ENCODE assay signal across 25 cellular contexts in the genomic region with DNA sequence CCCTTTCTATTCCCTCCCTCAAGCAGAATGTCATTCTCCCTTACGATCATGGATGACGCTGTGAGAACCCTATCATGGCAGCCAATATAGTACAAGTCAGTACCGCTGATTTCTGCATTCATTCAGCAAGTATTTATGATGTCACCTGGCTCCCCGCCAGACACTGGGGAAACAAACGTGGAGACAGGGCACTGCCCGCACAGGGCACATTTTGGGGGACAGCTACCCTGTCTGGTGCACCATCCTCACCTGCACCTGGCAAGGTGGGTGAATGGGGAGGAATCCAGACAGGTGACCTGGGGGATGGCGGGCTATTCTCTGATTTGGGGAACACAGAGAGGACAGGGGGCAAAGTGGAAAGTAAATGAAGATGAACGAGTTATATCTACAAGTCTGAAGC. TPM values are rescaled to one million over a fixed set of nuclear protein-coding genes. Genes with fewer than 3 reads are reported as not detected.
DNase-seq lines count a peak whose midpoint lies in the region; ATAC-seq, FAIRE-seq and TF ChIP-seq lines count a peak whose summit lies in the region.
"Had no signal": no experiment of that assay in that cellular context is flagged by ENCODE, and none has a peak within 500 bp of the region (broad histone marks: within the 10 kb centered on the region; RNA-seq: fewer than 3 reads in every experiment).

No MANE protein-coding gene starts in this region.

- H4K20me1 ChIP-seq in K562 (replicated peaks; ENCODE audit: control insufficient read depth, insufficient read depth, low read length), result 0 out of 2 replicates have a peak, but pooled peaks cover 4% of the 10 kb centered on the region

- H3K27ac ChIP-seq in HEK293 (ENCODE audit: extremely low read depth, low read depth, low read length) (no peak overlapping the region), K562 (ENCODE audit: extremely low read depth, low read depth, low read length) (no peak overlapping the region)
- H3K27ac ChIP-seq: BLaER1 treated with 17β-estradiol and CSF1 and Interleukin-3, amounts not matched to agents 10 nM and 100 nM; foreskin keratinocyte; uterus had no signal

- no peak for TF ChIP-seq CTCF in HEK293 (tag by site-specific recombination; IDR thresholded peaks at IDR 0.05)
- no peak for TF ChIP-seq CTCF in K562 (IDR thresholded peaks at IDR 0.05 in 2 of 3, conservative IDR thresholded peaks at IDR 0.05 in 1 of 3; ENCODE audit: insufficient read depth in 2 of 3, low read depth in 1 of 3, low read length in 3 of 3)

- no peaks in the 10 kb centered on the region for H3K4me1 ChIP-seq in HEK293 (ENCODE audit: control insufficient read depth, insufficient read depth, low read length)
- H3K4me1 ChIP-seq in K562 (replicated peaks in 1 of 2; ENCODE audit: control insufficient read depth in 2 of 2, insufficient read depth in 2 of 2, low read length in 2 of 2), result no peaks in the 10 kb centered on the region
- H3K4me1 ChIP-seq: foreskin keratinocyte, uterus had no signal

- no peak for DNase-seq in activated CD4-positive, alpha-beta T cell treated with anti-CD3 and anti-CD28 coated beads, Interleukin-2, amount 10 ng/mL, durations not matched to agents 24 days and 14 days
- no peak for DNase-seq in activated CD4-positive, alpha-beta T cell treated with anti-CD3 and anti-CD28 coated beads, Interleukin-2, amount 50 U/mL, for 48 hours
- DNase-seq in K562 (ENCODE audit: extremely low read depth in 1 of 4, low spot score in 3 of 4), result no peak
- DNase-seq in mesenteric fat pad (ENCODE audit: low spot score), result peak; percentile 77
- DNase-seq in DMS114 treated with DMSO at 0.1 percent for 48 hours (lab: John Stamatoyannopoulos, UW; ENCODE audit: unreplicated experiment), result no peak
- DNase-seq in GM19240 (ENCODE audit: insufficient read length, low spot score), result no peak
- DNase-seq in NCI-H2107 treated with DMSO at 0.1 percent for 48 hours (lab: John Stamatoyannopoulos, UW; ENCODE audit: unreplicated experiment), result no peak
- DNase-seq: activated CD4-positive, alpha-beta T cell treated with anti-CD3 and anti-CD28 coated beads for 48 hours; activated T-cell treated with anti-CD3 and anti-CD28 coated beads, Interleukin-2, amount 50 U/mL, for 24 hours; cortex of kidney; kidney; MM.1S; NCI-H1436; NCI-H2171; NCI-H524 treated with DMSO at 0.1 percent for 48 hours; occipital lobe; stimulated activated CD4-positive, alpha-beta T cell treated with anti-CD3 and anti-CD28 coated beads, Interleukin-12 subunit alpha, Interleukin-12 subunit beta, amount 100 ng/mL, for 4 hours; uterus had no signal

- intact Hi-C loops in activated CD4-positive, alpha-beta T cell treated with anti-CD3 and anti-CD28 coated beads, Interleukin-2, amount 10 ng/mL, durations not matched to agents 24 days and 14 days (cut with micrococcal nuclease), result no loop called here
- intact Hi-C loops in K562 (cut with micrococcal nuclease), result no loop called here

- no peaks in the 10 kb centered on the region for H3K9me3 Mint-ChIP-seq in activated CD4-positive, alpha-beta T cell treated with anti-CD3 and anti-CD28 coated beads, Interleukin-2, amount 10 ng/mL, durations not matched to agents 24 days and 14 days
- H3K9me3 Mint-ChIP-seq: activated T-cell treated with anti-CD3 and anti-CD28 coated beads, Interleukin-2, amount 50 U/mL, for 24 hours; brain had no signal

- no peaks in the 10 kb centered on the region for H3K27me3 ChIP-seq in K562 (ENCODE audit: control insufficient read depth in 2 of 2, insufficient read depth in 2 of 2, low read length in 2 of 2)
- H3K27me3 ChIP-seq: BLaER1 treated with 17β-estradiol and CSF1 and Interleukin-3, amounts not matched to agents 10 nM and 100 nM; foreskin keratinocyte; uterus had no signal

- H3K36me3 ChIP-seq in HEK293 (ENCODE audit: control insufficient read depth in 2 of 2, insufficient read depth in 1 of 2, low read length in 2 of 2) (peaks cover 39 to 67% of the 10 kb centered on the region in 2 experiments), K562 (ENCODE audit: control insufficient read depth, insufficient read depth, low read length) (peaks cover 58% of the 10 kb centered on the region; the same call in 2 of the 3 replicates)
- H3K36me3 ChIP-seq: uterus had no signal

- peaks cover 44% of the 10 kb centered on the region for H3K4me1 Mint-ChIP-seq in activated CD4-positive, alpha-beta T cell treated with anti-CD3 and anti-CD28 coated beads, Interleukin-2, amount 10 ng/mL, durations not matched to agents 24 days and 14 days
- H3K4me1 Mint-ChIP-seq: brain had no signal

- H3K9me1 ChIP-seq in K562 (ENCODE audit: control insufficient read depth, insufficient read depth, low read length), result no peaks in the 10 kb centered on the region

- in situ Hi-C loops in K562 (cut with MboI), result no loop called here

- no peak for TF ChIP-seq RAD21 in K562 (CRISPR knock-in tag; conservative IDR thresholded peaks at IDR 0.05 in 1 of 2, IDR thresholded peaks at IDR 0.05 in 1 of 2)

- POLR2A ChIA-PET in HEK293 (lab: Yijun Ruan, JAX), result no interaction called here
- POLR2A ChIA-PET in K562 (lab: Yijun Ruan, JAX), result interaction anchor here (1.3 kb wide), 1 partner anchor 14 kb away, joined by 6 read pairs; no protein-coding TSS in a partner anchor

- peaks cover 57% of the 10 kb centered on the region for H3K36me3 Mint-ChIP-seq in activated CD4-positive, alpha-beta T cell treated with anti-CD3 and anti-CD28 coated beads, Interleukin-2, amount 10 ng/mL, durations not matched to agents 24 days and 14 days (ENCODE audit: low read depth)

- no peaks in the 10 kb centered on the region for H3K9me3 ChIP-seq in HEK293 (ENCODE audit: control insufficient read depth, insufficient read depth, low read depth, low read length)
- no peaks in the 10 kb centered on the region for H3K9me3 ChIP-seq in K562 (replicated peaks; ENCODE audit: control insufficient read depth, insufficient read depth, low read depth, low read length)
- H3K9me3 ChIP-seq: BLaER1 treated with 17β-estradiol and CSF1 and Interleukin-3, amounts not matched to agents 10 nM and 100 nM; uterus had no signal

- H2AFZ ChIP-seq in K562 (ENCODE audit: low read depth, low read length), result no peak overlapping the region

- WGBS in K562 (ENCODE audit: insufficient coverage, low coverage, missing lambda C conversion rate), result 82% methylated on average over 6 of the region's 8 CpGs

- H3K27ac Mint-ChIP-seq in activated CD4-positive, alpha-beta T cell treated with anti-CD3 and anti-CD28 coated beads, Interleukin-2, amount 10 ng/mL, durations not matched to agents 24 days and 14 days, result peak overlapping the region; percentile 32
- H3K27ac Mint-ChIP-seq: activated T-cell treated with anti-CD3 and anti-CD28 coated beads, Interleukin-2, amount 50 U/mL, for 24 hours had no signal

- no peak for ATAC-seq in K562
- ATAC-seq: foreskin keratinocyte, HepG2 had no signal

- TF ChIP-seq POLR2A in K562 (conservative IDR thresholded peaks at IDR 0.05), result no peak

- CTCF ChIA-PET in HEK293 (lab: Yijun Ruan, JAX) (no interaction called here), K562 (lab: Yijun Ruan, JAX; ENCODE audit: low intra/inter-chr PET ratio) (no interaction called here)

- H3K4me3 Mint-ChIP-seq in activated CD4-positive, alpha-beta T cell treated with anti-CD3 and anti-CD28 coated beads, Interleukin-2, amount 10 ng/mL, durations not matched to agents 24 days and 14 days, result no peak overlapping the region
- H3K4me3 Mint-ChIP-seq: activated T-cell treated with anti-CD3 and anti-CD28 coated beads, Interleukin-2, amount 50 U/mL, for 24 hours; brain had no signal

- no peak overlapping the region for H3K4me2 ChIP-seq in K562 (ENCODE audit: insufficient read depth, low read length)

- no peaks in the 10 kb centered on the region for H3K27me3 Mint-ChIP-seq in activated CD4-positive, alpha-beta T cell treated with anti-CD3 and anti-CD28 coated beads, Interleukin-2, amount 10 ng/mL, durations not matched to agents 24 days and 14 days
- H3K27me3 Mint-ChIP-seq: activated T-cell treated with anti-CD3 and anti-CD28 coated beads, Interleukin-2, amount 50 U/mL, for 24 hours; brain had no signal

- FAIRE-seq in K562 (lab: Jason Lieb, UNC), result no peak
- FAIRE-seq: G401.6, HepG2, kidney had no signal

- BruUV-seq in K562 (replicated peaks; lab: Mats Ljungman, UMichigan), result no TSS peak

- no peak overlapping the region for H3K4me3 ChIP-seq in HEK293 (ENCODE audit: low read depth, low read length)
- no peak overlapping the region for H3K4me3 ChIP-seq in K562
- H3K4me3 ChIP-seq: BLaER1 treated with 17β-estradiol and CSF1 and Interleukin-3, amounts not matched to agents 10 nM and 100 nM; lung; uterus had no signal

- H3K79me2 ChIP-seq in K562 (ENCODE audit: control insufficient read depth, insufficient read depth, low read length), result no peaks in the 10 kb centered on the region

- TF ChIP-seq EP300 in K562 (IDR thresholded peaks at IDR 0.05; ENCODE audit: low read length), result no peak

- no peak overlapping the region for H3K9ac ChIP-seq in K562 (ENCODE audit: insufficient read depth in 1 of 2, low read depth in 2 of 2, low read length in 2 of 2)
- H3K9ac ChIP-seq: BLaER1 treated with 17β-estradiol and CSF1 and Interleukin-3, amounts not matched to agents 10 nM and 100 nM had no signal

TF ChIP-seq in K562, 482 proteins besides CTCF, POLR2A, EP300 and RAD21 (continues in another document):
- TF ChIP-seq ZNF668 (CRISPR knock-in tag; IDR thresholded peaks at IDR 0.05), result no peak

RNA-seq across cellular contexts. Expression of a gene that starts 28.4 kb away (rescaled TPM):
- 161 and 164 TPM in 2 replicates for total RNA-seq in activated CD4-positive, alpha-beta T cell treated with anti-CD3 and anti-CD28 coated beads, Interleukin-2, amount 10 ng/mL, durations not matched to agents 24 days and 14 days
- total RNA-seq in K562 (2011; cell fraction: chromatin; rRNA removed; ENCODE audit: low replicate concordance), result 24.9 and 92.8 TPM in 2 replicates
- 19.3 and 20.3 TPM in 2 replicates for total RNA-seq in K562 (2011; cell fraction: nucleolus; rRNA removed)
- 35.3 and 47.5 TPM in 2 replicates for total RNA-seq in K562 (2011; cell fraction: nucleoplasm; rRNA removed)
- total RNA-seq in K562 (2014; rRNA removed), result 48.5 and 58.1 TPM in 2 replicates
- 32.4 and 36.9 TPM in 2 replicates for total RNA-seq in K562 (2014; rRNA removed; fragmentation: Illumina TruSeq; extraction: Trizol)
- 36.0 and 38.3 TPM in 2 replicates for total RNA-seq in K562 (2015; rRNA removed; fragmentation: Illumina TruSeq; extraction: Trizol)
- 73.7 and 86.5 TPM in 2 replicates for total RNA-seq in K562 (2021)
- 15.8 and 20.1 TPM in 2 replicates for polyA plus RNA-seq in K562 (2011; rRNA removed)
- 11.0 and 15.0 TPM in 2 replicates for polyA plus RNA-seq in K562 (2011; cell fraction: cytosol; rRNA removed)
- polyA plus RNA-seq in K562 (2011; cell fraction: nucleus; rRNA removed), result 56.2 and 78.0 TPM in 2 replicates
- polyA plus RNA-seq in K562 (2012), result 27.1 and 32.6 TPM in 2 replicates
- polyA plus RNA-seq in K562 (2014; fragmentation: Illumina TruSeq; extraction: Trizol), result 60.8 and 74.7 TPM in 2 replicates
- 10 to 100 TPM; 11.8 to 17.2 TPM for polyA plus RNA-seq in K562 (2014; fragmentation: Nextera tagmentation; extraction: Ambion mirVana)
- polyA plus RNA-seq in K562 (2014; rRNA removed), result 23.9 and 37.5 TPM in 2 replicates
- polyA minus RNA-seq in K562 (2011; rRNA and poly(A)+ RNA removed), result 49.7 and 50.9 TPM in 2 replicates
- polyA minus RNA-seq in K562 (2011; cell fraction: cytosol; rRNA and poly(A)+ RNA removed), result 43.6 and 54.4 TPM in 2 replicates
- 33.1 and 63.5 TPM in 2 replicates for polyA minus RNA-seq in K562 (2011; cell fraction: nucleus; rRNA and poly(A)+ RNA removed)
- total RNA-seq in mesenteric fat pad, result 0.39 TPM

Comparison
In these comparisons a context has a peak if more than half of its experiments do, and no peak if none do; other contexts are left out.
1. RNA of a gene that starts 28.4 kb away (total RNA-seq): 161 to 164 TPM in activated CD4-positive, alpha-beta T cell treated with anti-CD3 and anti-CD28 coated beads, Interleukin-2, amount 10 ng/mL, durations not matched to agents 24 days and 14 days and 19.3 to 92.8 TPM in K562; 0.39 TPM in mesenteric fat pad (single experiment); every median in the first group is over 10 times any median in the second.